Comparison of ENCODE assay signal across 10 cellular contexts in genomic region chr2:230234845-230235244, GRCh38. TPM values are rescaled to one million over a fixed set of nuclear protein-coding genes. Genes with fewer than 3 reads are reported as not detected.
A peak's percentile ranks its signal among the peaks of the same experiment; 100 is the strongest.
DNase-seq lines count a peak whose midpoint lies in the region; ATAC-seq and TF ChIP-seq lines count a peak whose summit lies in the region.
"Had no signal": no experiment of that assay in that cellular context is flagged by ENCODE, and none has a peak within 500 bp of the region (broad histone marks: within the 10 kb centered on the region; RNA-seq: fewer than 3 reads in every experiment).

No MANE protein-coding gene starts in this region.

- H3K36me3 Mint-ChIP-seq in activated T-cell treated with anti-CD3 and anti-CD28 coated beads, Interleukin-2, amount 50 U/mL, for 24 hours (ENCODE audit: low read depth): peaks cover 78% of the 10 kb centered on the region
- H3K36me3 Mint-ChIP-seq in HFFc6 (ENCODE audit: low read depth): peaks cover 10% of the 10 kb centered on the region
- H3K36me3 Mint-ChIP-seq in T-helper 1 cell treated with Interleukin-12 subunit alpha and Interleukin-12 subunit beta and Interleukin-4 antibody, amounts not matched to agents 30 μg/mL and 1 μg/mL, for 36 hours (ENCODE audit: low read depth): peaks cover 73% of the 10 kb centered on the region
- H3K36me3 Mint-ChIP-seq in stimulated activated memory B cell treated with anti-CD40 and anti-IgM and Interleukin-4, amounts not matched to agents 10 μg/mL and 1 μg/mL and 100 μg/mL, for 72 hours: peaks cover 68% of the 10 kb centered on the region

- H3K4me1 Mint-ChIP-seq in activated T-cell treated with anti-CD3 and anti-CD28 coated beads, Interleukin-2, amount 50 U/mL, for 24 hours (ENCODE audit: low read depth): peaks cover 53% of the 10 kb centered on the region
- peaks cover 35% of the 10 kb centered on the region for H3K4me1 Mint-ChIP-seq in HFFc6 (ENCODE audit: low read depth)
- peaks cover 43% of the 10 kb centered on the region for H3K4me1 Mint-ChIP-seq in T-helper 1 cell treated with Interleukin-12 subunit alpha and Interleukin-12 subunit beta and Interleukin-4 antibody, amounts not matched to agents 30 μg/mL and 1 μg/mL, for 36 hours (ENCODE audit: low read depth)
- peaks cover 63% of the 10 kb centered on the region for H3K4me1 Mint-ChIP-seq in stimulated activated memory B cell treated with anti-CD40 and anti-IgM and Interleukin-4, amounts not matched to agents 10 μg/mL and 1 μg/mL and 100 μg/mL, for 72 hours

- no peak for DNase-seq in activated T-cell treated with anti-CD3 and anti-CD28 coated beads, Interleukin-2, amount 50 U/mL, for 24 hours
- no peak for DNase-seq in activated T-cell treated with anti-CD3 and anti-CD28 coated beads, Interleukin-2, amount 50 U/mL, for 48 hours
- DNase-seq in HFFc6 (no peak), HuH-7.5 (ENCODE audit: low spot score) (no peak), omental fat pad (ENCODE audit: low spot score) (no peak)
- DNase-seq: stimulated activated CD4-positive, alpha-beta T cell treated with anti-CD3 and anti-CD28 coated beads, Interleukin-4, amount 100 ng/mL, for 4 hours had no signal

- no peaks in the 10 kb centered on the region for H3K27me3 Mint-ChIP-seq in activated T-cell treated with anti-CD3 and anti-CD28 coated beads, Interleukin-2, amount 50 U/mL, for 24 hours
- H3K27me3 Mint-ChIP-seq in HFFc6 (ENCODE audit: insufficient read depth): no peaks in the 10 kb centered on the region; the same call in 1 of the 2 replicates
- H3K27me3 Mint-ChIP-seq in T-helper 1 cell treated with Interleukin-12 subunit alpha and Interleukin-12 subunit beta and Interleukin-4 antibody, amounts not matched to agents 30 μg/mL and 1 μg/mL, for 36 hours (ENCODE audit: low read depth): no peaks in the 10 kb centered on the region
- no peaks in the 10 kb centered on the region for H3K27me3 Mint-ChIP-seq in stimulated activated memory B cell treated with anti-CD40 and anti-IgM and Interleukin-4, amounts not matched to agents 10 μg/mL and 1 μg/mL and 100 μg/mL, for 72 hours

- ATAC-seq in stimulated activated memory B cell treated with anti-CD40 and anti-IgM and Interleukin-4, amounts not matched to agents 10 μg/mL and 1 μg/mL and 100 μg/mL, for 72 hours: peak; percentile 88
- ATAC-seq in HG03571 (IDR thresholded peaks at IDR 0.05; ENCODE audit: unreplicated experiment): no peak
- no peak for ATAC-seq in omental fat pad (ENCODE audit: low FRiP score)
- ATAC-seq: left lobe of liver had no signal

- no peak for TF ChIP-seq CTCF in HFFc6 (IDR thresholded peaks at IDR 0.05)
- TF ChIP-seq CTCF in omental fat pad (IDR thresholded peaks at IDR 0.05): no peak

- H3K4me3 Mint-ChIP-seq in activated T-cell treated with anti-CD3 and anti-CD28 coated beads, Interleukin-2, amount 50 U/mL, for 24 hours: peak overlapping the region; percentile 58
- peak overlapping the region; percentile 40; the same call in 1 of the 2 replicates for H3K4me3 Mint-ChIP-seq in HFFc6
- peak overlapping the region; percentile 44 for H3K4me3 Mint-ChIP-seq in T-helper 1 cell treated with Interleukin-12 subunit alpha and Interleukin-12 subunit beta and Interleukin-4 antibody, amounts not matched to agents 30 μg/mL and 1 μg/mL, for 36 hours
- peak overlapping the region; percentile 70 for H3K4me3 Mint-ChIP-seq in stimulated activated memory B cell treated with anti-CD40 and anti-IgM and Interleukin-4, amounts not matched to agents 10 μg/mL and 1 μg/mL and 100 μg/mL, for 72 hours

- no peaks in the 10 kb centered on the region for H3K9me3 Mint-ChIP-seq in activated T-cell treated with anti-CD3 and anti-CD28 coated beads, Interleukin-2, amount 50 U/mL, for 24 hours
- H3K9me3 Mint-ChIP-seq in HFFc6: peaks cover 16% of the 10 kb centered on the region
- peaks cover 26% of the 10 kb centered on the region for H3K9me3 Mint-ChIP-seq in T-helper 1 cell treated with Interleukin-12 subunit alpha and Interleukin-12 subunit beta and Interleukin-4 antibody, amounts not matched to agents 30 μg/mL and 1 μg/mL, for 36 hours
- peaks cover 5% of the 10 kb centered on the region for H3K9me3 Mint-ChIP-seq in stimulated activated memory B cell treated with anti-CD40 and anti-IgM and Interleukin-4, amounts not matched to agents 10 μg/mL and 1 μg/mL and 100 μg/mL, for 72 hours

- H3K27ac Mint-ChIP-seq in activated T-cell treated with anti-CD3 and anti-CD28 coated beads, Interleukin-2, amount 50 U/mL, for 24 hours: peak overlapping the region; percentile 95
- no peak overlapping the region for H3K27ac Mint-ChIP-seq in HFFc6
- peak overlapping the region; percentile 76 for H3K27ac Mint-ChIP-seq in T-helper 1 cell treated with Interleukin-12 subunit alpha and Interleukin-12 subunit beta and Interleukin-4 antibody, amounts not matched to agents 30 μg/mL and 1 μg/mL, for 36 hours
- peak overlapping the region; percentile 80 for H3K27ac Mint-ChIP-seq in stimulated activated memory B cell treated with anti-CD40 and anti-IgM and Interleukin-4, amounts not matched to agents 10 μg/mL and 1 μg/mL and 100 μg/mL, for 72 hours

RNA-seq across cellular contexts. Expression of gene SP140, which starts 9.3 kb away (rescaled TPM):
- 1 to 10 TPM in 2 of 6 experiments, under 1 TPM in 4; 0.12 to 1.6 (median 0.69) TPM for total RNA-seq in HFFc6 (2021; fragmentation: NEBNext Ultra II Directional; extraction: Animal tissue kit (Norgen Biotek cat#: 25700))
- 1 to 10 TPM; 2.1 to 9.7 (median 5.4) TPM for total RNA-seq in omental fat pad

RNA-seq across cellular contexts. Expression of gene SP110, which starts 15.1 kb away (rescaled TPM):
- total RNA-seq in HFFc6 (2021; fragmentation: NEBNext Ultra II Directional; extraction: Animal tissue kit (Norgen Biotek cat#: 25700)): 10 to 100 TPM; 11.3 to 17.3 (median 14.1) TPM
- total RNA-seq in omental fat pad: 10 to 100 TPM; 13.3 to 61.3 (median 28.7) TPM
